ENCODE assay signal across 12 cellular contexts in genomic region chr1:7491089-7491817, GRCh38.
DNase-seq lines count a peak whose midpoint lies in the region; ATAC-seq, FAIRE-seq and TF ChIP-seq lines count a peak whose summit lies in the region.
"Had no signal": no experiment of that assay in that cellular context is flagged by ENCODE, and none has a peak within 500 bp of the region (broad histone marks: within the 10 kb centered on the region; RNA-seq: fewer than 3 reads in every experiment).

No MANE protein-coding gene starts in this region.

- H2BK15ac ChIP-seq in mesenchymal stem cell (ENCODE audit: low read depth, poor library complexity, severe bottlenecking) = no peak overlapping the region

- H3K27me3 Mint-ChIP-seq in progenitor cell of endocrine pancreas = no peaks in the 10 kb centered on the region

- H3K9me3 Mint-ChIP-seq in progenitor cell of endocrine pancreas (ENCODE audit: low read depth) = no peaks in the 10 kb centered on the region

- H2BK120ac ChIP-seq in mesenchymal stem cell (ENCODE audit: low read depth, low read length) = no peak overlapping the region

- H3K4me3 Mint-ChIP-seq in progenitor cell of endocrine pancreas (ENCODE audit: low read depth) = no peak overlapping the region
- H3K4me3 Mint-ChIP-seq: neural crest cell had no signal

- no peak overlapping the region for H2BK12ac ChIP-seq in mesenchymal stem cell (ENCODE audit: low read length in 2 of 2)

- no peak overlapping the region for H3K4ac ChIP-seq in mesenchymal stem cell (ENCODE audit: low read depth in 1 of 2, low read length in 2 of 2)

- no peak overlapping the region for H2AFZ ChIP-seq in mesenchymal stem cell (ENCODE audit: low read depth, low read length)

- no peak for ATAC-seq in GM21390 (IDR thresholded peaks at IDR 0.05; ENCODE audit: unreplicated experiment)

- H3K27me3 ChIP-seq in bronchial epithelial cell (ENCODE audit: control insufficient read depth, insufficient read depth, low read length) (peaks cover 2% of the 10 kb centered on the region), mesenchymal stem cell (ENCODE audit: control insufficient read depth in 1 of 2, insufficient read depth in 1 of 2, low read length in 2 of 2) (peaks cover 0 to 19% of the 10 kb centered on the region in 2 experiments)

- H3K36me3 ChIP-seq in bronchial epithelial cell (ENCODE audit: control insufficient read depth, insufficient read depth, low read length) (no peaks in the 10 kb centered on the region), mesenchymal stem cell (ENCODE audit: control insufficient read depth in 1 of 2, insufficient read depth in 2 of 2, low read depth in 1 of 2, low read length in 2 of 2) (no peaks in the 10 kb centered on the region)

- no peak for TF ChIP-seq CTCF in bronchial epithelial cell (IDR thresholded peaks at IDR 0.05; ENCODE audit: insufficient read depth, low read length, severe bottlenecking)
- no peak for TF ChIP-seq CTCF in progenitor cell of endocrine pancreas (IDR thresholded peaks at IDR 0.05; ENCODE audit: unreplicated experiment)

- FAIRE-seq in bronchial epithelial cell (lab: Jason Lieb, UNC) = no peak
- FAIRE-seq: GM19239 had no signal

- peaks cover 4% of the 10 kb centered on the region for H3K4me1 Mint-ChIP-seq in progenitor cell of endocrine pancreas (ENCODE audit: low read depth)

- H3K23ac ChIP-seq in mesenchymal stem cell (ENCODE audit: low read length in 2 of 2) = no peak overlapping the region

- H3K27ac Mint-ChIP-seq in progenitor cell of endocrine pancreas = no peak overlapping the region

- H2BK5ac ChIP-seq in mesenchymal stem cell (ENCODE audit: low read depth, low read length, poor library complexity, severe bottlenecking) = no peak overlapping the region

- H3K18ac ChIP-seq in mesenchymal stem cell (ENCODE audit: low read depth in 1 of 2, low read length in 2 of 2) = no peak overlapping the region

- no peak overlapping the region for H4K91ac ChIP-seq in mesenchymal stem cell (ENCODE audit: low read length)

- H3K4me1 ChIP-seq in mesenchymal stem cell (ENCODE audit: control insufficient read depth, insufficient read depth, low read depth, low read length) = peaks cover 7% of the 10 kb centered on the region

- no peak overlapping the region for H3K4me2 ChIP-seq in mesenchymal stem cell (ENCODE audit: low read length, poor library complexity, severe bottlenecking)

- H3K27ac ChIP-seq in mesenchymal stem cell (ENCODE audit: low read length, poor library complexity, severe bottlenecking) = no peak overlapping the region

- no peak overlapping the region for H4K8ac ChIP-seq in mesenchymal stem cell (ENCODE audit: low read length)

- 49% methylated on average over 17 of the region's 17 CpGs for WGBS in mesenchymal stem cell

- H3K14ac ChIP-seq in mesenchymal stem cell (ENCODE audit: low read length in 2 of 2) = no peak overlapping the region

- H3K79me1 ChIP-seq in mesenchymal stem cell (replicated peaks; ENCODE audit: low read length, poor library complexity, severe bottlenecking) = no peaks in the 10 kb centered on the region

- H3K9me3 ChIP-seq in mesenchymal stem cell (ENCODE audit: control insufficient read depth, low read length) = no peaks in the 10 kb centered on the region

- DNase-seq in Ammon's horn (ENCODE audit: low spot score) = peak; percentile 37
- DNase-seq in NCI-H146 (lab: John Stamatoyannopoulos, UW) = peak; percentile 43
- peak; percentile 65 for DNase-seq in bronchial epithelial cell (ENCODE audit: low read depth)
- DNase-seq in mesenchymal stem cell = peak; percentile 79
- DNase-seq in progenitor cell of endocrine pancreas (ENCODE audit: low spot score, unreplicated experiment) = no peak
- DNase-seq in stimulated activated CD4-positive, alpha-beta T cell treated with anti-CD3 and anti-CD28 coated beads, Interleukin-15, amount 100 ng/mL, for 24 hours = no peak
- DNase-seq in NCI-H2107 treated with DMSO at 0.1 percent for 48 hours (lab: John Stamatoyannopoulos, UW; ENCODE audit: unreplicated experiment) = no peak
- DNase-seq: activated CD4-positive, alpha-beta T cell treated with anti-CD3 and anti-CD28 coated beads for 4 hours; NCI-H524 had no signal

- no peaks in the 10 kb centered on the region for H3K36me3 Mint-ChIP-seq in progenitor cell of endocrine pancreas (ENCODE audit: insufficient read depth)

- H2AK5ac ChIP-seq in mesenchymal stem cell (ENCODE audit: low read length, severe bottlenecking) = no peak overlapping the region

- peak overlapping the region; percentile 73 for H3K9ac ChIP-seq in mesenchymal stem cell (ENCODE audit: low read length)

- H3K4me3 ChIP-seq in bronchial epithelial cell (ENCODE audit: low read depth, low read length) (no peak overlapping the region), mesenchymal stem cell (ENCODE audit: insufficient read depth in 1 of 2, low read depth in 1 of 2, low read length in 2 of 2) (no peak overlapping the region)

Comparison
In these comparisons a context has a peak if more than half of its experiments do, and no peak if none do; other contexts are left out.
1. DNase-seq: peak in Ammon's horn (single experiment), NCI-H146 (single experiment), bronchial epithelial cell (single experiment) and mesenchymal stem cell (single experiment); none in progenitor cell of endocrine pancreas (single experiment), stimulated activated CD4-positive, alpha-beta T cell treated with anti-CD3 and anti-CD28 coated beads, Interleukin-15, amount 100 ng/mL, for 24 hours (single experiment) and NCI-H2107 treated with DMSO at 0.1 percent for 48 hours (single experiment).